26 cellular contexts compared by ENCODE assay signal in genomic region chr17:73018599-73018998, GRCh38.
"Had no signal": no experiment of that assay in that cellular context is flagged by ENCODE, and none has a peak within 500 bp of the region (broad histone marks: within the 10 kb centered on the region; RNA-seq: fewer than 3 reads in every experiment).

No MANE protein-coding gene starts in this region.

- H3K27ac Mint-ChIP-seq: naive thymus-derived CD4-positive, alpha-beta T cell; natural killer cell; nephron; neural progenitor cell; progenitor cell of endocrine pancreas; stimulated activated effector memory CD8-positive, alpha-beta T cell treated with anti-CD3 and anti-CD28 coated beads, Interleukin-12 subunit alpha, Interleukin-12 subunit beta, amount 100 ng/mL, for 72 hours; stimulated activated naive B cell treated with anti-CD40 and anti-IgM and Interleukin-4, amounts not matched to agents 10 μg/mL and 1 μg/mL and 100 μg/mL, for 72 hours; stimulated activated naive CD8-positive, alpha-beta T cell treated with anti-CD3 and anti-CD28 coated beads, Interleukin-15, Interleukin-2, amounts not matched to agents 100 ng/mL and 50 ng/mL, for 24 hours had no signal

- H3K4me3 Mint-ChIP-seq: naive thymus-derived CD4-positive, alpha-beta T cell; natural killer cell; nephron; neural progenitor cell; stimulated activated effector memory CD8-positive, alpha-beta T cell treated with anti-CD3 and anti-CD28 coated beads, Interleukin-12 subunit alpha, Interleukin-12 subunit beta, amount 100 ng/mL, for 72 hours; stimulated activated naive B cell treated with anti-CD40 and anti-IgM and Interleukin-4, amounts not matched to agents 10 μg/mL and 1 μg/mL and 100 μg/mL, for 72 hours; stimulated activated naive CD8-positive, alpha-beta T cell treated with anti-CD3 and anti-CD28 coated beads, Interleukin-15, Interleukin-2, amounts not matched to agents 100 ng/mL and 50 ng/mL, for 24 hours had no signal

- H3K4me1 ChIP-seq: pancreas, psoas muscle, right lobe of liver, sigmoid colon, stomach, upper lobe of left lung had no signal

- H3K9me3 ChIP-seq: pancreas, right lobe of liver, thyroid gland had no signal

- DNase-seq: naive thymus-derived CD4-positive, alpha-beta T cell; natural killer cell; occipital lobe; pancreas; psoas muscle; right cardiac atrium; right lobe of liver; sigmoid colon; small intestine; stimulated activated CD4-positive, alpha-beta T cell treated with anti-CD3 and anti-CD28 coated beads, Interleukin-15, amount 100 ng/mL, for 24 hours; stimulated activated CD4-positive, alpha-beta T cell treated with anti-CD3 and anti-CD28 coated beads, Interleukin-2, amount 100 ng/mL, for 24 hours; stimulated activated CD4-positive, alpha-beta T cell treated with anti-CD3 and anti-CD28 coated beads, Interleukin-2, amount 100 ng/mL, for 48 hours; stimulated activated CD4-positive, alpha-beta T cell treated with anti-CD3 and anti-CD28 coated beads, Interleukin-4, amount 100 ng/mL, for 24 hours; stimulated activated naive B cell treated with anti-CD40 and anti-IgM and Interleukin-4, amounts not matched to agents 10 μg/mL and 1 μg/mL and 100 μg/mL, for 72 hours; stimulated activated naive CD4-positive, alpha-beta T cell treated with Interleukin-2 at 50 U/mL for 16 hours; stomach; thyroid gland; trophoblast cell; upper lobe of left lung had no signal

- H3K27me3 Mint-ChIP-seq: naive thymus-derived CD4-positive, alpha-beta T cell; stimulated activated naive B cell treated with anti-CD40 and anti-IgM and Interleukin-4, amounts not matched to agents 10 μg/mL and 1 μg/mL and 100 μg/mL, for 72 hours; stimulated activated naive CD8-positive, alpha-beta T cell treated with anti-CD3 and anti-CD28 coated beads, Interleukin-15, Interleukin-2, amounts not matched to agents 100 ng/mL and 50 ng/mL, for 24 hours had no signal

- H3K27me3 ChIP-seq: neural progenitor cell, pancreas, right lobe of liver, sigmoid colon, stomach, thyroid gland, tibial nerve, upper lobe of left lung had no signal

- H2AFZ ChIP-seq: neural progenitor cell had no signal

- H3K36me3 ChIP-seq: neural progenitor cell, pancreas, right lobe of liver, sigmoid colon, stomach, thoracic aorta, thyroid gland, upper lobe of left lung had no signal

- H3K4me3 ChIP-seq: neural progenitor cell, pancreas, psoas muscle, right lobe of liver, sigmoid colon, stomach, thoracic aorta, thyroid gland, tibial nerve, upper lobe of left lung had no signal

- H3K9ac ChIP-seq: neural progenitor cell had no signal

- H3K27ac ChIP-seq: neural progenitor cell, pancreas, psoas muscle, right lobe of liver, sigmoid colon, stomach, thoracic aorta, thyroid gland, tibial nerve, upper lobe of left lung had no signal

- H3K36me3 Mint-ChIP-seq: stimulated activated effector memory CD8-positive, alpha-beta T cell treated with anti-CD3 and anti-CD28 coated beads, Interleukin-12 subunit alpha, Interleukin-12 subunit beta, amount 100 ng/mL, for 72 hours had no signal

- H3K4me2 ChIP-seq: neural progenitor cell had no signal
